Comparison of ENCODE assay signal across 1 cellular context in the genomic region with DNA sequence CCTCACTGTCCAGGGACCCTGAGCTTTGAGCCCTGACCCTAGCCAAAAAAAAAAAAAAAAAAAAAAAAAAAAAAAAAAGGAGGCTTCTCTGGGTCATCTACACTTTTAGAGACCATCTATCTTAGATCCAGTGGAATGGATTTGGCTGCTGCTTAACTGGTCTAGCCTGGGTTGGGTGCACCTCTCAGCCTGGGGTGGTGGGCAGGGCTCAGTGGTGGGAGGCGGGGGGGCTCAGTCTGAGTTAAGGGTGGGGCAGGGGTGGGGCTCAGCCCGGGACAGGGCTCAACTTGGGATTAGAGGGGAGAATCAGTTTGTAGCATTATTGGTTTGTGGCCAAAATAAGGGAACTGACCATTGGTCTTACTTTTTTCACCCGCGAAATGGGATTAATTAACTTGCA.
TF ChIP-seq lines count a peak whose summit lies in the region.

No MANE protein-coding gene starts in this region.

TF ChIP-seq in H1, 55 proteins besides CTCF, POLR2A, EP300 and RAD21 (continued from another document):
- no peak for TF ChIP-seq ATF2 (IDR thresholded peaks at IDR 0.05; ENCODE audit: low read length)
- no peak for TF ChIP-seq TBP (IDR thresholded peaks at IDR 0.05; ENCODE audit: low read depth, low read length)
- no peak for TF ChIP-seq E2F6 (IDR thresholded peaks at IDR 0.05)
- TF ChIP-seq KDM1A (IDR thresholded peaks at IDR 0.05; ENCODE audit: borderline replicate concordance, low read length): no peak
- TF ChIP-seq SAP30 (IDR thresholded peaks at IDR 0.05; ENCODE audit: insufficient read depth, insufficient replicate concordance, low read length): no peak
- TF ChIP-seq RXRA (IDR thresholded peaks at IDR 0.05; ENCODE audit: insufficient read depth, low read depth, low read length): no peak
- TF ChIP-seq CEBPB (IDR thresholded peaks at IDR 0.05; ENCODE audit: low read depth, low read length): no peak
- TF ChIP-seq YY1 (IDR thresholded peaks at IDR 0.05; ENCODE audit: low read depth, low read length): no peak
